In genomic region chr20:34215711-34216381, GRCh38 we compare ENCODE assay signal across 8 cellular contexts. TPM values are rescaled to one million over a fixed set of nuclear protein-coding genes. Genes with fewer than 3 reads are reported as not detected.
DNase-seq lines count a peak whose midpoint lies in the region; ATAC-seq, FAIRE-seq and TF ChIP-seq lines count a peak whose summit lies in the region.

No MANE protein-coding gene starts in this region.

- H3K4me1 Mint-ChIP-seq in T-cell = peaks cover 6 to 14% (median 10%) of the 10 kb centered on the region in 3 donors

- H3K9me3 Mint-ChIP-seq in T-cell = peaks cover 5 to 7% (median 7%) of the 10 kb centered on the region in 3 donors

- RAD21 ChIA-PET in GM12878 (lab: Charles Lee; ENCODE audit: unreplicated experiment) = no interaction called here

- H3K79me2 ChIP-seq in MM.1S (ENCODE audit: low read length) (no peaks in the 10 kb centered on the region), GM12878 (ENCODE audit: control insufficient read depth, insufficient read depth, low read length) (no peaks in the 10 kb centered on the region)

- H3K27me3 ChIP-seq in MM.1S (replicated peaks; ENCODE audit: insufficient read depth, low read length) (no peaks in the 10 kb centered on the region), GM12878 (replicated peaks in 1 of 2; ENCODE audit: control insufficient read depth in 2 of 2, insufficient read depth in 2 of 2, low read length in 1 of 2) (peaks cover 0 to 3% of the 10 kb centered on the region in 2 experiments; a peak in 2 of 4 replicates), iPS DF 6.9 (ENCODE audit: control insufficient read depth, insufficient read depth, low read length) (no peaks in the 10 kb centered on the region)

- DNase-seq in COR-L47 (lab: John Stamatoyannopoulos, UW) = peak; percentile 50
- peak; percentile 94 for DNase-seq in MM.1S
- peak in 24 of 34 experiments; percentile 0 to 42 (median 10) for DNase-seq in T-cell
- no peak for DNase-seq in GM12878 (ENCODE audit: low read depth, low spot score)
- peak; percentile 54 for DNase-seq in iPS DF 6.9 (ENCODE audit: low read depth, low spot score)
- DNase-seq in retinal pigment epithelial cell (ENCODE audit: low read depth) = peak; percentile 51

- H3F3A ChIP-seq in MM.1S (ENCODE audit: insufficient read depth, low read length) = peaks cover 6% of the 10 kb centered on the region

- H3K4me3 ChIP-seq in MM.1S (ENCODE audit: low read length) (peak overlapping the region; percentile 45), GM12878 (no peak overlapping the region), iPS DF 6.9 (ENCODE audit: low read length) (peak overlapping the region; percentile 19; the same call in 1 of the 2 replicates), retinal pigment epithelial cell (ENCODE audit: low read length) (peak overlapping the region; percentile 58)

- TF ChIP-seq POLR2A in GM12878 (IDR thresholded peaks at IDR 0.05; ENCODE audit: low read depth, low read length) = no peak

- H3K27ac ChIP-seq in MM.1S (ENCODE audit: low read length) (peak overlapping the region; percentile 61; the same call in 1 of the 2 replicates), GM12878 (ENCODE audit: control insufficient read depth, insufficient read depth) (no peak overlapping the region), iPS DF 6.9 (ENCODE audit: low read length) (no peak overlapping the region)

- in situ Hi-C loops in GM12878 (cut with MboI) = no loop called here

- H3K27me3 Mint-ChIP-seq in T-cell = peaks cover 17 to 23% of the 10 kb centered on the region in 2 donors

- peak overlapping the region in 2 of 3 donors; percentile 54 to 62 for H3K4me3 Mint-ChIP-seq in T-cell

- H3K4me2 ChIP-seq in MM.1S (ENCODE audit: low read depth, low read length) = peak overlapping the region; percentile 78
- no peak overlapping the region; the same call in 1 of the 2 replicates for H3K4me2 ChIP-seq in GM12878 (ENCODE audit: control insufficient read depth, insufficient read depth)

- no TSS peak for BruUV-seq in GM12878 (replicated peaks; lab: Mats Ljungman, UMichigan)

- no peak overlapping the region for H3K27ac Mint-ChIP-seq in T-cell

- TF ChIP-seq RAD21 in GM12878 (IDR thresholded peaks at IDR 0.05; ENCODE audit: insufficient read depth, low read depth, low read length) = no peak

- TF ChIP-seq CTCF in MM.1S (IDR thresholded peaks at IDR 0.05; ENCODE audit: low read length) (peak; percentile 26), GM12878 (IDR thresholded peaks at IDR 0.05 in 2 of 3, conservative IDR thresholded peaks at IDR 0.05 in 1 of 3; ENCODE audit: control insufficient read depth in 2 of 3, extremely low read depth in 1 of 3, insufficient read depth in 1 of 3, low read depth in 3 of 3, low read length in 3 of 3) (no peak), retinal pigment epithelial cell (conservative IDR thresholded peaks at IDR 0.05; ENCODE audit: low read depth, low read length) (no peak)

- POLR2A ChIA-PET in T-cell (lab: Charles Lee) (no interaction called here), GM12878 (lab: Charles Lee) (no interaction called here)

- FAIRE-seq in GM12878 (lab: Jason Lieb, UNC) = no peak

- no peaks in the 10 kb centered on the region for H3K36me3 ChIP-seq in MM.1S (replicated peaks; ENCODE audit: insufficient read depth, low read length)
- H3K36me3 ChIP-seq in GM12878 (ENCODE audit: control insufficient read depth in 2 of 2, insufficient read depth in 2 of 2, low read length in 1 of 2) = no peaks in the 10 kb centered on the region
- no peaks in the 10 kb centered on the region for H3K36me3 ChIP-seq in iPS DF 6.9 (ENCODE audit: control insufficient read depth, insufficient read depth, low read length)

- H3K9me2 ChIP-seq in MM.1S (replicated peaks; ENCODE audit: insufficient read depth, low read length) = no peaks in the 10 kb centered on the region

- H3K9ac ChIP-seq in MM.1S (ENCODE audit: low read length) (peak overlapping the region; percentile 38; the same call in 1 of the 2 replicates), GM12878 (ENCODE audit: control insufficient read depth, insufficient read depth, low read length) (no peak overlapping the region)

- intact Hi-C loops in GM12878 (cut with micrococcal nuclease; ENCODE audit: unreplicated experiment) = no loop called here

- peak; percentile 64 to 79 (median 73) for ATAC-seq in T-cell (replicated peaks in 1 of 4)
- peak; percentile 22; the same call in 2 of the 3 replicates for ATAC-seq in GM12878
- ATAC-seq in HG03457 (IDR thresholded peaks at IDR 0.05; ENCODE audit: unreplicated experiment) = no peak
- no peak for ATAC-seq in GM21515 (IDR thresholded peaks at IDR 0.05; ENCODE audit: unreplicated experiment)

- H3K4me1 ChIP-seq in MM.1S (ENCODE audit: low read length) (peaks cover 4% of the 10 kb centered on the region; the same call in 1 of the 2 replicates), GM12878 (ENCODE audit: control insufficient read depth, insufficient read depth, low read length) (no peaks in the 10 kb centered on the region), iPS DF 6.9 (ENCODE audit: control insufficient read depth, insufficient read depth, low read length) (no peaks in the 10 kb centered on the region)

- SMC1A ChIA-PET in GM12878 (lab: Charles Lee; ENCODE audit: uncharacterized antibody, unreplicated experiment) = no interaction called here

- no peak for TF ChIP-seq EP300 in GM12878 (IDR thresholded peaks at IDR 0.05; ENCODE audit: borderline replicate concordance in 1 of 2, control insufficient read depth in 1 of 2, low read depth in 2 of 2, low read length in 2 of 2)

- WGBS in GM12878 (ENCODE audit: insufficient coverage, insufficient replicate concordance, low lambda C conversion rate, missing lambda C conversion rate) = 31% methylated on average over 49 of the region's 49 CpGs
- no CpG with 5 or more reads among the region's 49 CpGs for WGBS in iPS DF 6.9 (ENCODE audit: insufficient coverage, insufficient read length)

- H4K20me1 ChIP-seq in MM.1S (ENCODE audit: insufficient read depth, low read length) = no peaks in the 10 kb centered on the region
- no peaks in the 10 kb centered on the region for H4K20me1 ChIP-seq in GM12878 (ENCODE audit: control insufficient read depth, insufficient read depth)

- H3K9me3 ChIP-seq in MM.1S (replicated peaks; ENCODE audit: insufficient read depth, low read length) = no peaks in the 10 kb centered on the region
- H3K9me3 ChIP-seq in GM12878 (replicated peaks; ENCODE audit: control insufficient read depth, insufficient read depth, low read length) = no peaks in the 10 kb centered on the region; the same call in 1 of the 3 replicates
- no peaks in the 10 kb centered on the region for H3K9me3 ChIP-seq in iPS DF 6.9 (ENCODE audit: control insufficient read depth, insufficient read depth, low read length)

- H3K36me3 Mint-ChIP-seq in T-cell = no peaks in the 10 kb centered on the region

- CTCF ChIA-PET in T-cell (lab: Charles Lee) (no interaction called here), GM12878 (lab: Yijun Ruan, JAX) (no interaction called here)

- H2AFZ ChIP-seq in MM.1S (ENCODE audit: low read length) = peak overlapping the region; percentile 89
- H2AFZ ChIP-seq in GM12878 (ENCODE audit: control insufficient read depth, low read depth, low read length) = no peak overlapping the region

TF ChIP-seq in GM12878, 131 proteins besides CTCF, POLR2A, EP300 and RAD21 (continues in another document):
- TF ChIP-seq PAX5 (IDR thresholded peaks at IDR 0.05; ENCODE audit: borderline replicate concordance, low read depth, low read length) = 0 out of 2 replicates have a peak, but pooled peaks have one; percentile 22
- no peak for TF ChIP-seq ZZZ3 (IDR thresholded peaks at IDR 0.05; ENCODE audit: control insufficient read depth, insufficient read length, low read depth)
- TF ChIP-seq ZNF622 (IDR thresholded peaks at IDR 0.05) = no peak
- no peak for TF ChIP-seq ELK1 (IDR thresholded peaks at IDR 0.05; ENCODE audit: low read depth, low read length)

RNA-seq across cellular contexts. Expression of gene ASIP, which starts 25.4 kb away (rescaled TPM):
- total RNA-seq in T-cell (not detected), GM12878 (2014; rRNA removed) (not detected in 2 replicates), GM12878 (2014; rRNA removed; fragmentation: Illumina TruSeq; extraction: Trizol) (not detected in 2 replicates), GM12878 (2021) (not detected in 2 replicates)
- total RNA-seq in GM12878 (2013; cell fraction: nucleolus; rRNA removed) = not detected in 2 replicates
- polyA plus RNA-seq in GM12878 (2011; ENCODE audit: low read depth) = not detected
- polyA plus RNA-seq in GM12878 (2011; rRNA removed) (not detected in 2 replicates), GM12878 (2014; fragmentation: Illumina TruSeq; extraction: Trizol) (not detected in 2 replicates), GM12878 (2014; fragmentation: Nextera tagmentation; extraction: Ambion mirVana) (not detected), GM12878 (2014; rRNA removed) (0.29 TPM in 1 of 2 replicates, not detected in the other), GM12878 (2016; fragmentation: Nextera tagmentation; extraction: Ambion mirVana) (not detected)
- not detected in 2 replicates for polyA plus RNA-seq in GM12878 (2011; cell fraction: cytosol; rRNA removed)
- polyA plus RNA-seq in GM12878 (2011; cell fraction: nucleus; rRNA removed) = not detected in 2 replicates
- polyA plus RNA-seq in GM12878 (2012) = not detected in 2 replicates
- polyA minus RNA-seq in GM12878 (2011; rRNA and poly(A)+ RNA removed) = not detected in 2 replicates
- polyA minus RNA-seq in GM12878 (2011; cell fraction: cytosol; rRNA and poly(A)+ RNA removed) = not detected in 2 replicates
- not detected in 2 replicates for polyA minus RNA-seq in GM12878 (2011; cell fraction: nucleus; rRNA and poly(A)+ RNA removed)

Comparison
In these comparisons a context has a peak if more than half of its experiments do, and no peak if none do; other contexts are left out.
1. ATAC-seq: peak in T-cell (4 of 4) and GM12878 (single experiment); none in HG03457 (single experiment) and GM21515 (single experiment).